1 cellular context compared by ENCODE assay signal in the genomic region with DNA sequence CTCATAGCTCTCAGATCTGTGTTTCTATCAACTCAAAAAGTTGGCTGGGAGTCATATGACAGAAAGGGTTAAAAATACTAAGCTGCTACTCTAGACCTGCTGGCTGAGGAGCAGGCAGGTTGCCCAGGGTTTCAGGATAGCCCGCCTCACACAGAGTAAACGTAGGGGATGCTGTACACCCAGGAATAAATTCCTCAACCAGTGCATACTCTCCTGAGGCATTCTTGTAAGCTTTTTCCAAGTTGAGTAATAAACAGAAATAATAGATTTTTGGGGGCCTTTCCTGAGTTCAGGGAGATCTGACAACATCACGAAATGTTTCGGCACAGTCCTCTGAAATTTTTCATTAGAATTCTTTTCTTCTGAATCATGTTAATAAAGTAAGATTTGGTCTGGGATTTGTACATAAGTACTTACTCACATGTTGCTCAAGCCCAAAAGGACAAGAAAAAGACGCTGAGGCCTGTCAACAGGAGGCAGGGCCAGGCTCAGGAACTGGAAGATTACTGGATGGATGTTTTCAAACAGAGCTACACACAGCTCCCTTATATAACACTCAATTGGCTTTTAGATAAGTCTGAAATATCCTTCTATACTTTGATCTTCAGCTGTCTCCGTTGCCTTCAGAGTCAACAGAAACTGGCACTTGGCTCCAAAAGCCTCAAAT.
TF ChIP-seq lines count a peak whose summit lies in the region.

No MANE protein-coding gene starts in this region.

TF ChIP-seq in HepG2, 621 proteins besides CTCF, POLR2A, EP300 and RAD21 (continued from another document and continues in another):
- TF ChIP-seq, protein P1, sequence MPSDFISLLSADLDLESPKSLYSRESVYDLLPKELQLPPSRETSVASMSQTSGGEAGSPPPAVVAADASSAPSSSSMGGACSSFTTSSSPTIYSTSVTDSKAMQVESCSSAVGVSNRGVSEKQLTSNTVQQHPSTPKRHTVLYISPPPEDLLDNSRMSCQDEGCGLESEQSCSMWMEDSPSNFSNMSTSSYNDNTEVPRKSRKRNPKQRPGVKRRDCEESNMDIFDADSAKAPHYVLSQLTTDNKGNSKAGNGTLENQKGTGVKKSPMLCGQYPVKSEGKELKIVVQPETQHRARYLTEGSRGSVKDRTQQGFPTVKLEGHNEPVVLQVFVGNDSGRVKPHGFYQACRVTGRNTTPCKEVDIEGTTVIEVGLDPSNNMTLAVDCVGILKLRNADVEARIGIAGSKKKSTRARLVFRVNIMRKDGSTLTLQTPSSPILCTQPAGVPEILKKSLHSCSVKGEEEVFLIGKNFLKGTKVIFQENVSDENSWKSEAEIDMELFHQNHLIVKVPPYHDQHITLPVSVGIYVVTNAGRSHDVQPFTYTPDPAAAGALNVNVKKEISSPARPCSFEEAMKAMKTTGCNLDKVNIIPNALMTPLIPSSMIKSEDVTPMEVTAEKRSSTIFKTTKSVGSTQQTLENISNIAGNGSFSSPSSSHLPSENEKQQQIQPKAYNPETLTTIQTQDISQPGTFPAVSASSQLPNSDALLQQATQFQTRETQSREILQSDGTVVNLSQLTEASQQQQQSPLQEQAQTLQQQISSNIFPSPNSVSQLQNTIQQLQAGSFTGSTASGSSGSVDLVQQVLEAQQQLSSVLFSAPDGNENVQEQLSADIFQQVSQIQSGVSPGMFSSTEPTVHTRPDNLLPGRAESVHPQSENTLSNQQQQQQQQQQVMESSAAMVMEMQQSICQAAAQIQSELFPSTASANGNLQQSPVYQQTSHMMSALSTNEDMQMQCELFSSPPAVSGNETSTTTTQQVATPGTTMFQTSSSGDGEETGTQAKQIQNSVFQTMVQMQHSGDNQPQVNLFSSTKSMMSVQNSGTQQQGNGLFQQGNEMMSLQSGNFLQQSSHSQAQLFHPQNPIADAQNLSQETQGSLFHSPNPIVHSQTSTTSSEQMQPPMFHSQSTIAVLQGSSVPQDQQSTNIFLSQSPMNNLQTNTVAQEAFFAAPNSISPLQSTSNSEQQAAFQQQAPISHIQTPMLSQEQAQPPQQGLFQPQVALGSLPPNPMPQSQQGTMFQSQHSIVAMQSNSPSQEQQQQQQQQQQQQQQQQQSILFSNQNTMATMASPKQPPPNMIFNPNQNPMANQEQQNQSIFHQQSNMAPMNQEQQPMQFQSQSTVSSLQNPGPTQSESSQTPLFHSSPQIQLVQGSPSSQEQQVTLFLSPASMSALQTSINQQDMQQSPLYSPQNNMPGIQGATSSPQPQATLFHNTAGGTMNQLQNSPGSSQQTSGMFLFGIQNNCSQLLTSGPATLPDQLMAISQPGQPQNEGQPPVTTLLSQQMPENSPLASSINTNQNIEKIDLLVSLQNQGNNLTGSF (CRISPR knock-in tag; IDR thresholded peaks at IDR 0.05), result no peak
- TF ChIP-seq, protein P2, sequence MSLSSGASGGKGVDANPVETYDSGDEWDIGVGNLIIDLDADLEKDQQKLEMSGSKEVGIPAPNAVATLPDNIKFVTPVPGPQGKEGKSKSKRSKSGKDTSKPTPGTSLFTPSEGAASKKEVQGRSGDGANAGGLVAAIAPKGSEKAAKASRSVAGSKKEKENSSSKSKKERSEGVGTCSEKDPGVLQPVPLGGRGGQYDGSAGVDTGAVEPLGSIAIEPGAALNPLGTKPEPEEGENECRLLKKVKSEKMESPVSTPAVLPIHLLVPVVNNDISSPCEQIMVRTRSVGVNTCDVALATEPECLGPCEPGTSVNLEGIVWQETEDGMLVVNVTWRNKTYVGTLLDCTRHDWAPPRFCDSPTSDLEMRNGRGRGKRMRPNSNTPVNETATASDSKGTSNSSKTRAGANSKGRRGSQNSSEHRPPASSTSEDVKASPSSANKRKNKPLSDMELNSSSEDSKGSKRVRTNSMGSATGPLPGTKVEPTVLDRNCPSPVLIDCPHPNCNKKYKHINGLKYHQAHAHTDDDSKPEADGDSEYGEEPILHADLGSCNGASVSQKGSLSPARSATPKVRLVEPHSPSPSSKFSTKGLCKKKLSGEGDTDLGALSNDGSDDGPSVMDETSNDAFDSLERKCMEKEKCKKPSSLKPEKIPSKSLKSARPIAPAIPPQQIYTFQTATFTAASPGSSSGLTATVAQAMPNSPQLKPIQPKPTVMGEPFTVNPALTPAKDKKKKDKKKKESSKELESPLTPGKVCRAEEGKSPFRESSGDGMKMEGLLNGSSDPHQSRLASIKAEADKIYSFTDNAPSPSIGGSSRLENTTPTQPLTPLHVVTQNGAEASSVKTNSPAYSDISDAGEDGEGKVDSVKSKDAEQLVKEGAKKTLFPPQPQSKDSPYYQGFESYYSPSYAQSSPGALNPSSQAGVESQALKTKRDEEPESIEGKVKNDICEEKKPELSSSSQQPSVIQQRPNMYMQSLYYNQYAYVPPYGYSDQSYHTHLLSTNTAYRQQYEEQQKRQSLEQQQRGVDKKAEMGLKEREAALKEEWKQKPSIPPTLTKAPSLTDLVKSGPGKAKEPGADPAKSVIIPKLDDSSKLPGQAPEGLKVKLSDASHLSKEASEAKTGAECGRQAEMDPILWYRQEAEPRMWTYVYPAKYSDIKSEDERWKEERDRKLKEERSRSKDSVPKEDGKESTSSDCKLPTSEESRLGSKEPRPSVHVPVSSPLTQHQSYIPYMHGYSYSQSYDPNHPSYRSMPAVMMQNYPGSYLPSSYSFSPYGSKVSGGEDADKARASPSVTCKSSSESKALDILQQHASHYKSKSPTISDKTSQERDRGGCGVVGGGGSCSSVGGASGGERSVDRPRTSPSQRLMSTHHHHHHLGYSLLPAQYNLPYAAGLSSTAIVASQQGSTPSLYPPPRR (CRISPR knock-in tag; IDR thresholded peaks at IDR 0.05; ENCODE audit: borderline replicate concordance), result peak; percentile 79
- TF ChIP-seq, protein P3, sequence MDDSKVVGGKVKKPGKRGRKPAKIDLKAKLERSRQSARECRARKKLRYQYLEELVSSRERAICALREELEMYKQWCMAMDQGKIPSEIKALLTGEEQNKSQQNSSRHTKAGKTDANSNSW (CRISPR knock-in tag; IDR thresholded peaks at IDR 0.05; ENCODE audit: borderline replicate concordance), result no peak
- TF ChIP-seq NCOR1 (IDR thresholded peaks at IDR 0.05; ENCODE audit: borderline replicate concordance, low read length) (peak; percentile 20; the same call in 1 of the 2 replicates), FOXK1 (CRISPR knock-in tag; IDR thresholded peaks at IDR 0.05; ENCODE audit: borderline replicate concordance, low read depth) (peak; percentile 71; the same call in 1 of the 2 replicates), RARA (CRISPR knock-in tag; IDR thresholded peaks at IDR 0.05) (no peak; the same call in 1 of the 2 replicates), ZNF7 (CRISPR knock-in tag; IDR thresholded peaks at IDR 0.05) (no peak), ZNF501 (CRISPR knock-in tag; IDR thresholded peaks at IDR 0.05) (no peak), SAP130 (CRISPR knock-in tag; IDR thresholded peaks at IDR 0.05; ENCODE audit: low read depth) (peak; percentile 61), ZNF549 (CRISPR knock-in tag; IDR thresholded peaks at IDR 0.05) (no peak), DPF2 (CRISPR knock-in tag; IDR thresholded peaks at IDR 0.05; ENCODE audit: borderline replicate concordance, low read depth) (peak; percentile 42; the same call in 1 of the 2 replicates), ADNP (CRISPR knock-in tag; IDR thresholded peaks at IDR 0.05) (no peak), GATAD2A (CRISPR knock-in tag; IDR thresholded peaks at IDR 0.05) (peak; percentile 60), BCL6 (CRISPR knock-in tag; IDR thresholded peaks at IDR 0.05) (peak; percentile 36), ZNF350 (CRISPR knock-in tag; IDR thresholded peaks at IDR 0.05; ENCODE audit: borderline replicate concordance, low read depth) (no peak), NR2F2 (IDR thresholded peaks at IDR 0.05; ENCODE audit: borderline replicate concordance, low read depth) (no peak; the same call in 1 of the 2 replicates), ZBTB7B (CRISPR knock-in tag; IDR thresholded peaks at IDR 0.05) (no peak), MIXL1 (CRISPR knock-in tag; IDR thresholded peaks at IDR 0.05) (0 out of 2 replicates have a peak, but pooled peaks have one; percentile 13)
- TF ChIP-seq, protein P4, sequence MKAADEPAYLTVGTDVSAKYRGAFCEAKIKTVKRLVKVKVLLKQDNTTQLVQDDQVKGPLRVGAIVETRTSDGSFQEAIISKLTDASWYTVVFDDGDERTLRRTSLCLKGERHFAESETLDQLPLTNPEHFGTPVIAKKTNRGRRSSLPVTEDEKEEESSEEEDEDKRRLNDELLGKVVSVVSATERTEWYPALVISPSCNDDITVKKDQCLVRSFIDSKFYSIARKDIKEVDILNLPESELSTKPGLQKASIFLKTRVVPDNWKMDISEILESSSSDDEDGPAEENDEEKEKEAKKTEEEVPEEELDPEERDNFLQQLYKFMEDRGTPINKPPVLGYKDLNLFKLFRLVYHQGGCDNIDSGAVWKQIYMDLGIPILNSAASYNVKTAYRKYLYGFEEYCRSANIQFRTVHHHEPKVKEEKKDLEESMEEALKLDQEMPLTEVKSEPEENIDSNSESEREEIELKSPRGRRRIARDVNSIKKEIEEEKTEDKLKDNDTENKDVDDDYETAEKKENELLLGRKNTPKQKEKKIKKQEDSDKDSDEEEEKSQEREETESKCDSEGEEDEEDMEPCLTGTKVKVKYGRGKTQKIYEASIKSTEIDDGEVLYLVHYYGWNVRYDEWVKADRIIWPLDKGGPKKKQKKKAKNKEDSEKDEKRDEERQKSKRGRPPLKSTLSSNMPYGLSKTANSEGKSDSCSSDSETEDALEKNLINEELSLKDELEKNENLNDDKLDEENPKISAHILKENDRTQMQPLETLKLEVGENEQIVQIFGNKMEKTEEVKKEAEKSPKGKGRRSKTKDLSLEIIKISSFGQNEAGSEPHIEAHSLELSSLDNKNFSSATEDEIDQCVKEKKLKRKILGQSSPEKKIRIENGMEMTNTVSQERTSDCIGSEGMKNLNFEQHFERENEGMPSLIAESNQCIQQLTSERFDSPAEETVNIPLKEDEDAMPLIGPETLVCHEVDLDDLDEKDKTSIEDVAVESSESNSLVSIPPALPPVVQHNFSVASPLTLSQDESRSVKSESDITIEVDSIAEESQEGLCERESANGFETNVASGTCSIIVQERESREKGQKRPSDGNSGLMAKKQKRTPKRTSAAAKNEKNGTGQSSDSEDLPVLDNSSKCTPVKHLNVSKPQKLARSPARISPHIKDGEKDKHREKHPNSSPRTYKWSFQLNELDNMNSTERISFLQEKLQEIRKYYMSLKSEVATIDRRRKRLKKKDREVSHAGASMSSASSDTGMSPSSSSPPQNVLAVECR (CRISPR knock-in tag; IDR thresholded peaks at IDR 0.05; ENCODE audit: borderline replicate concordance), result peak; percentile 18; the same call in 1 of the 2 replicates
- TF ChIP-seq, protein P5, sequence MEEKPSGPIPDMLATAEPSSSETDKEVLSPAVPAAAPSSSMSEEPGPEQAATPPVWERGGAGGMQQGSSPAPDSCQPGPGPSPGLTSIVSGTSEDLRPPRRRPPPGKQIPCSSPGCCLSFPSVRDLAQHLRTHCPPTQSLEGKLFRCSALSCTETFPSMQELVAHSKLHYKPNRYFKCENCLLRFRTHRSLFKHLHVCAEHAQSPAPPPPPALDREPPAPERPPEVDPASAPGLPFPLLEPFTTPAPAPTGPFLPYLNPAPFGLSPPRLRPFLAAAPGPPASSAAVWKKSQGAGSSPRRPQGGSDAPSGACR (CRISPR knock-in tag; IDR thresholded peaks at IDR 0.05), result no peak
- TF ChIP-seq, protein P6, sequence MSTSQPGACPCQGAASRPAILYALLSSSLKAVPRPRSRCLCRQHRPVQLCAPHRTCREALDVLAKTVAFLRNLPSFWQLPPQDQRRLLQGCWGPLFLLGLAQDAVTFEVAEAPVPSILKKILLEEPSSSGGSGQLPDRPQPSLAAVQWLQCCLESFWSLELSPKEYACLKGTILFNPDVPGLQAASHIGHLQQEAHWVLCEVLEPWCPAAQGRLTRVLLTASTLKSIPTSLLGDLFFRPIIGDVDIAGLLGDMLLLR (CRISPR knock-in tag; IDR thresholded peaks at IDR 0.05), result no peak
- TF ChIP-seq, protein P7, sequence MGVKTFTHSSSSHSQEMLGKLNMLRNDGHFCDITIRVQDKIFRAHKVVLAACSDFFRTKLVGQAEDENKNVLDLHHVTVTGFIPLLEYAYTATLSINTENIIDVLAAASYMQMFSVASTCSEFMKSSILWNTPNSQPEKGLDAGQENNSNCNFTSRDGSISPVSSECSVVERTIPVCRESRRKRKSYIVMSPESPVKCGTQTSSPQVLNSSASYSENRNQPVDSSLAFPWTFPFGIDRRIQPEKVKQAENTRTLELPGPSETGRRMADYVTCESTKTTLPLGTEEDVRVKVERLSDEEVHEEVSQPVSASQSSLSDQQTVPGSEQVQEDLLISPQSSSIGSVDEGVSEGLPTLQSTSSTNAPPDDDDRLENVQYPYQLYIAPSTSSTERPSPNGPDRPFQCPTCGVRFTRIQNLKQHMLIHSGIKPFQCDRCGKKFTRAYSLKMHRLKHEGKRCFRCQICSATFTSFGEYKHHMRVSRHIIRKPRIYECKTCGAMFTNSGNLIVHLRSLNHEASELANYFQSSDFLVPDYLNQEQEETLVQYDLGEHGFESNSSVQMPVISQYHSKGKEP (CRISPR knock-in tag; IDR thresholded peaks at IDR 0.05), result no peak
- TF ChIP-seq, protein P8, sequence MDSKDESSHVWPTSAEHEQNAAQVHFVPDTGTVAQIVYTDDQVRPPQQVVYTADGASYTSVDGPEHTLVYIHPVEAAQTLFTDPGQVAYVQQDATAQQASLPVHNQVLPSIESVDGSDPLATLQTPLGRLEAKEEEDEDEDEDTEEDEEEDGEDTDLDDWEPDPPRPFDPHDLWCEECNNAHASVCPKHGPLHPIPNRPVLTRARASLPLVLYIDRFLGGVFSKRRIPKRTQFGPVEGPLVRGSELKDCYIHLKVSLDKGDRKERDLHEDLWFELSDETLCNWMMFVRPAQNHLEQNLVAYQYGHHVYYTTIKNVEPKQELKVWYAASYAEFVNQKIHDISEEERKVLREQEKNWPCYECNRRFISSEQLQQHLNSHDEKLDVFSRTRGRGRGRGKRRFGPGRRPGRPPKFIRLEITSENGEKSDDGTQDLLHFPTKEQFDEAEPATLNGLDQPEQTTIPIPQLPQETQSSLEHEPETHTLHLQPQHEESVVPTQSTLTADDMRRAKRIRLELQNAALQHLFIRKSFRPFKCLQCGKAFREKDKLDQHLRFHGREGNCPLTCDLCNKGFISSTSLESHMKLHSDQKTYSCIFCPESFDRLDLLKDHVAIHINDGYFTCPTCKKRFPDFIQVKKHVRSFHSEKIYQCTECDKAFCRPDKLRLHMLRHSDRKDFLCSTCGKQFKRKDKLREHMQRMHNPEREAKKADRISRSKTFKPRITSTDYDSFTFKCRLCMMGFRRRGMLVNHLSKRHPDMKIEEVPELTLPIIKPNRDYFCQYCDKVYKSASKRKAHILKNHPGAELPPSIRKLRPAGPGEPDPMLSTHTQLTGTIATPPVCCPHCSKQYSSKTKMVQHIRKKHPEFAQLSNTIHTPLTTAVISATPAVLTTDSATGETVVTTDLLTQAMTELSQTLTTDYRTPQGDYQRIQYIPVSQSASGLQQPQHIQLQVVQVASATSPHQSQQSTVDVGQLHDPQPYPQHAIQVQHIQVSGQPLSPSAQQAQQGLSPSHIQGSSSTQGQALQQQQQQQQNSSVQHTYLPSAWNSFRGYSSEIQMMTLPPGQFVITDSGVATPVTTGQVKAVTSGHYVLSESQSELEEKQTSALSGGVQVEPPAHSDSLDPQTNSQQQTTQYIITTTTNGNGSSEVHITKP (CRISPR knock-in tag; IDR thresholded peaks at IDR 0.05; ENCODE audit: low read depth), result no peak
